Comparison of ENCODE assay signal across 20 cellular contexts in the genomic region with DNA sequence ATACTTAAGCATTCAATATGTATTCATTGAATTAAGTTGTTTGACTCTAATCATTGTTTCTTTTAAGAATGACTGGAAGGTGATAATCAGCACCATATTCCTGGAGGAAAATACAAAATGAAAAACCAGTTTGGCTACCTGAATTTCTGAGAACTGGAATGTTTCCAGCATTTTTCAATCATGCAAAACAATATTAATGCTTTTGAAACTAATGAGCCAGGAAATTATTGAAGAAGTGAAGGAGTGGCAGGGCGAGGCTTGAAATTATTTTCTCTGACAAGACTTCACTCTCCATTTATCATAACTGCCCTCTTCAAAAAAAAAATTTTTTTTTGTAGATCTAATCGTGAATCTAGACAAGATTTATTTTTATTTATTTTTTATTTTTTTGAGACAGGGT. TPM values are rescaled to one million over a fixed set of nuclear protein-coding genes. Genes with fewer than 3 reads are reported as not detected.
DNase-seq lines count a peak whose midpoint lies in the region; FAIRE-seq and TF ChIP-seq lines count a peak whose summit lies in the region.
"Had no signal": no experiment of that assay in that cellular context is flagged by ENCODE, and none has a peak within 500 bp of the region (broad histone marks: within the 10 kb centered on the region; RNA-seq: fewer than 3 reads in every experiment).

No MANE protein-coding gene starts in this region.

- H3K27ac ChIP-seq in esophagus squamous epithelium (peak overlapping the region in 3 of 4 donors; percentile 72 to 82 (median 74)), sigmoid colon (no peak overlapping the region)
- H3K27ac ChIP-seq: BLaER1 treated with 17β-estradiol and CSF1 and Interleukin-3, amounts not matched to agents 10 nM and 100 nM; HL-60 had no signal

- DNase-seq in DMS79 (lab: John Stamatoyannopoulos, UW) (peak; percentile 62), NCI-H1105 (lab: John Stamatoyannopoulos, UW) (peak; percentile 10), bronchial epithelial cell (ENCODE audit: low read depth) (peak; percentile 27), esophagus squamous epithelium (lab: John Stamatoyannopoulos, UW) (no peak), DMS114 treated with DMSO at 0.1 percent for 48 hours (lab: John Stamatoyannopoulos, UW; ENCODE audit: unreplicated experiment) (no peak), sigmoid colon (no peak), AG08396 (ENCODE audit: low spot score) (no peak), C1 segment of cervical spinal cord (lab: John Stamatoyannopoulos, UW) (no peak)
- DNase-seq: 8988T; CD4-positive, CD25-positive, alpha-beta regulatory T cell; CD8-positive, alpha-beta memory T cell; COR-L47; DMS 273 treated with DMSO at 0.1 percent for 48 hours; GF-D8; HCEC 1CT; IMR-90 had no signal

- 36 to 63% methylated on average over 2 of the region's 2 CpGs for WGBS in esophagus squamous epithelium, 2 donors
- WGBS in sigmoid colon, 2 donors, result 91 to 94% methylated on average over 2 of the region's 2 CpGs

- TF ChIP-seq POLR2A in esophagus squamous epithelium (IDR thresholded peaks at IDR 0.05), result no peak
- TF ChIP-seq POLR2A in sigmoid colon (IDR thresholded peaks at IDR 0.05), result no peak

- H3K4me1 ChIP-seq in esophagus squamous epithelium (peaks cover 3 to 74% (median 22%) of the 10 kb centered on the region in 3 donors), sigmoid colon (no peaks in the 10 kb centered on the region)

- intact Hi-C loops in esophagus squamous epithelium (cut with DNase I) (no loop called here), sigmoid colon (cut with DNase I) (no loop called here)

- H3K27me3 ChIP-seq in bronchial epithelial cell (ENCODE audit: control insufficient read depth, insufficient read depth, low read length) (no peaks in the 10 kb centered on the region), esophagus squamous epithelium (no peaks in the 10 kb centered on the region), sigmoid colon (no peaks in the 10 kb centered on the region)
- H3K27me3 ChIP-seq: BLaER1 treated with 17β-estradiol and CSF1 and Interleukin-3, amounts not matched to agents 10 nM and 100 nM had no signal

- no peak for TF ChIP-seq CTCF in bronchial epithelial cell (IDR thresholded peaks at IDR 0.05; ENCODE audit: insufficient read depth, low read length, severe bottlenecking)
- no peak for TF ChIP-seq CTCF in esophagus squamous epithelium (IDR thresholded peaks at IDR 0.05)
- TF ChIP-seq CTCF in sigmoid colon (IDR thresholded peaks at IDR 0.05), result no peak

- H3K4me3 ChIP-seq in bronchial epithelial cell (ENCODE audit: low read depth, low read length) (no peak overlapping the region), esophagus squamous epithelium (no peak overlapping the region), sigmoid colon (no peak overlapping the region)
- H3K4me3 ChIP-seq: BLaER1 treated with 17β-estradiol and CSF1 and Interleukin-3, amounts not matched to agents 10 nM and 100 nM; GM23338 had no signal

- TF ChIP-seq EP300 in sigmoid colon (IDR thresholded peaks at IDR 0.05), result no peak

- no peak for FAIRE-seq in bronchial epithelial cell (lab: Jason Lieb, UNC)
- FAIRE-seq: H54 had no signal

- H3K36me3 ChIP-seq in bronchial epithelial cell (ENCODE audit: control insufficient read depth, insufficient read depth, low read length) (peaks cover 1% of the 10 kb centered on the region), esophagus squamous epithelium (peaks cover 0 to 50% (median 12%) of the 10 kb centered on the region in 3 donors), sigmoid colon (peaks cover 5 to 29% (median 7%) of the 10 kb centered on the region in 4 donors)

- H3K9me3 ChIP-seq in esophagus squamous epithelium, result no peaks in the 10 kb centered on the region
- no peaks in the 10 kb centered on the region for H3K9me3 ChIP-seq in sigmoid colon
- H3K9me3 ChIP-seq: BLaER1 treated with 17β-estradiol and CSF1 and Interleukin-3, amounts not matched to agents 10 nM and 100 nM had no signal

RNA-seq across cellular contexts. Expression of gene TMEM19, which starts 19.0 kb away (rescaled TPM):
- 37.6 and 40.3 TPM in 2 replicates for total RNA-seq in bronchial epithelial cell
- 10 to 100 TPM; 48.2 to 94.5 (median 68.4) TPM for total RNA-seq in esophagus squamous epithelium
- total RNA-seq in sigmoid colon, result 10 to 100 TPM; 10.7 to 23.5 (median 12.7) TPM
- polyA plus RNA-seq in sigmoid colon, result 10 to 100 TPM in 1 of 3 donors, 1 to 10 TPM in 2; 3.6 to 20.3 (median 4.9) TPM

RNA-seq across cellular contexts. Expression of gene THAP2, which starts 40.8 kb away (rescaled TPM):
- total RNA-seq in bronchial epithelial cell, result 2.6 and 4.2 TPM in 2 replicates
- 10 to 100 TPM in 1 of 4 donors, 1 to 10 TPM in 3; 4.8 to 11.3 (median 6.0) TPM for total RNA-seq in esophagus squamous epithelium
- total RNA-seq in sigmoid colon, result 1 to 10 TPM; 3.1 to 5.5 (median 4.4) TPM
- 1 to 10 TPM; 3.5 to 5.1 (median 4.2) TPM for polyA plus RNA-seq in sigmoid colon

RNA-seq across cellular contexts. Expression of gene ZFC3H1, which starts 41.3 kb away (rescaled TPM):
- 22.1 and 23.0 TPM in 2 replicates for total RNA-seq in bronchial epithelial cell
- total RNA-seq in esophagus squamous epithelium, result 10 to 100 TPM; 17.7 to 60.8 (median 52.2) TPM
- total RNA-seq in sigmoid colon, result 10 to 100 TPM; 38.7 to 87.8 (median 52.3) TPM
- 10 to 100 TPM in 1 of 3 donors, 1 to 10 TPM in 2; 3.0 to 19.9 (median 4.8) TPM for polyA plus RNA-seq in sigmoid colon

RNA-seq across cellular contexts. Expression of gene RAB21, which starts 49.7 kb away (rescaled TPM):
- total RNA-seq in bronchial epithelial cell (27.9 and 48.5 TPM in 2 replicates), esophagus squamous epithelium (10 to 100 TPM; 16.0 to 42.6 (median 30.8) TPM), sigmoid colon (10 to 100 TPM; 12.8 to 19.1 (median 15.7) TPM)
- polyA plus RNA-seq in sigmoid colon, result 10 to 100 TPM in 2 of 3 donors, 1 to 10 TPM in 1; 7.8 to 27.0 (median 18.7) TPM

Comparison
In these comparisons a context has a peak if more than half of its experiments do, and no peak if none do; other contexts are left out.
1. DNase-seq: peak in DMS79 (single experiment), NCI-H1105 (single experiment) and bronchial epithelial cell (single experiment); none in esophagus squamous epithelium (single experiment), DMS114 treated with DMSO at 0.1 percent for 48 hours (single experiment), sigmoid colon (single experiment), AG08396 (single experiment) and C1 segment of cervical spinal cord (0 of 14).
2. H3K27ac ChIP-seq: peak in esophagus squamous epithelium (3 of 4); none in sigmoid colon (0 of 4).